ENCODE assay signal across 26 cellular contexts in the genomic region with DNA sequence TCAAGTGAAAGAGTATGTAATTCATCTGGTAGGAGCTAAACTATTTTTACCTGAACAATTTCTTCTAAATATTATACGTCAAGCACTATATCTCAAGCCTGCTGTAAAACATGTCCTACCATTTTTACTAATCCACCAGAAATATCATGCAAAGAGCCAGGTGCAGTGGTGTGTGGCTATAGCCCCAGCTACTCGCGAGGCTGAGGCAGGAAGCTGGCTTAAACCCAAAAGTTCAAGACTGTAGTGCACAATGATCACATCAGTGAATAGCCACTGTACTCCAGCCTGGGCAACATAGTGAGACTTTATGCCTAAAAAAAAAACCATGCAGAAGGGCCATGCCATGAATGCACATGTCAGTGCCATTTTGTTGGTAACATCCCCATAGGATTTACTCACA. TPM values are rescaled to one million over a fixed set of nuclear protein-coding genes. Genes with fewer than 3 reads are reported as not detected.
DNase-seq lines count a peak whose midpoint lies in the region; ATAC-seq and TF ChIP-seq lines count a peak whose summit lies in the region.
"Had no signal": no experiment of that assay in that cellular context is flagged by ENCODE, and none has a peak within 500 bp of the region (broad histone marks: within the 10 kb centered on the region; RNA-seq: fewer than 3 reads in every experiment).

No MANE protein-coding gene starts in this region.

- TF ChIP-seq CTCF in gastrocnemius medialis (IDR thresholded peaks at IDR 0.05 in 4 of 5, conservative IDR thresholded peaks at IDR 0.05 in 1 of 5): no peak

- H3K4me3 ChIP-seq in gastrocnemius medialis: no peak overlapping the region
- H3K4me3 ChIP-seq: A549, BLaER1, lower lobe of right lung had no signal

- DNase-seq in G401 (ENCODE audit: low spot score): peak; percentile 53
- DNase-seq in gastrocnemius medialis: no peak
- DNase-seq in NCI-H128 (lab: John Stamatoyannopoulos, UW; ENCODE audit: unreplicated experiment): no peak
- DNase-seq: activated CD4-positive, alpha-beta T cell treated with anti-CD3 and anti-CD28 coated beads, Interleukin-2, amount 50 U/mL, for 1 hour; activated gamma-delta T cell; Calu3; foreskin fibroblast; hippocampal formation; lower lobe of right lung; NCI-H1105 treated with DMSO at 0.1 percent for 48 hours; NCI-H524; Right ventricle myocardium superior; stimulated activated CD4-positive, alpha-beta T cell treated with anti-CD3 and anti-CD28 coated beads, Interleukin-12 subunit alpha, Interleukin-12 subunit beta, amount 100 ng/mL, for 4 hours; T-helper 1 cell had no signal

- no peak for TF ChIP-seq POLR2A in gastrocnemius medialis (IDR thresholded peaks at IDR 0.05)

- intact Hi-C loops in gastrocnemius medialis (cut with DNase I; ENCODE audit: low total_unique reads): no loop called here

- in situ Hi-C loops in G401 (cut with HindIII; ENCODE audit: low sequenced_read_pairs) (no loop called here), gastrocnemius medialis (cut with MboI; ENCODE audit: low sequenced_read_pairs in 4 of 4) (no loop called here)

- no peaks in the 10 kb centered on the region for H3K36me3 ChIP-seq in gastrocnemius medialis
- H3K36me3 ChIP-seq: BLaER1, lower lobe of right lung, neutrophil had no signal

- no peak overlapping the region for H3K27ac ChIP-seq in gastrocnemius medialis
- H3K27ac ChIP-seq: A549, BLaER1, lower lobe of right lung, neutrophil had no signal

- no peaks in the 10 kb centered on the region for H3K9me3 ChIP-seq in gastrocnemius medialis
- H3K9me3 ChIP-seq: A549, lower lobe of right lung, neutrophil had no signal

- ATAC-seq in GM18870 (IDR thresholded peaks at IDR 0.05; ENCODE audit: unreplicated experiment): peak; percentile 47
- peak; percentile 69 for ATAC-seq in HG02870 (IDR thresholded peaks at IDR 0.05; ENCODE audit: unreplicated experiment)
- ATAC-seq in HG03442 (IDR thresholded peaks at IDR 0.05; ENCODE audit: unreplicated experiment): peak; percentile 66
- no peak for ATAC-seq in gastrocnemius medialis
- no peak for ATAC-seq in SK-N-SH treated with all-trans-retinoic acid at 6 μM for 48 hours
- no peak for ATAC-seq in GM21717 (IDR thresholded peaks at IDR 0.05; ENCODE audit: unreplicated experiment)
- ATAC-seq: A549, lower lobe of right lung had no signal

- H3K4me1 ChIP-seq in gastrocnemius medialis: no peaks in the 10 kb centered on the region
- H3K4me1 ChIP-seq: A549, BLaER1, lower lobe of right lung had no signal

- H3K27me3 ChIP-seq in gastrocnemius medialis: no peaks in the 10 kb centered on the region
- H3K27me3 ChIP-seq: BLaER1 had no signal

TF ChIP-seq in SK-N-SH treated with all-trans-retinoic acid at 6 μM for 48 hours, 23 proteins besides CTCF, POLR2A, EP300 and RAD21:
- TF ChIP-seq, protein P1, sequence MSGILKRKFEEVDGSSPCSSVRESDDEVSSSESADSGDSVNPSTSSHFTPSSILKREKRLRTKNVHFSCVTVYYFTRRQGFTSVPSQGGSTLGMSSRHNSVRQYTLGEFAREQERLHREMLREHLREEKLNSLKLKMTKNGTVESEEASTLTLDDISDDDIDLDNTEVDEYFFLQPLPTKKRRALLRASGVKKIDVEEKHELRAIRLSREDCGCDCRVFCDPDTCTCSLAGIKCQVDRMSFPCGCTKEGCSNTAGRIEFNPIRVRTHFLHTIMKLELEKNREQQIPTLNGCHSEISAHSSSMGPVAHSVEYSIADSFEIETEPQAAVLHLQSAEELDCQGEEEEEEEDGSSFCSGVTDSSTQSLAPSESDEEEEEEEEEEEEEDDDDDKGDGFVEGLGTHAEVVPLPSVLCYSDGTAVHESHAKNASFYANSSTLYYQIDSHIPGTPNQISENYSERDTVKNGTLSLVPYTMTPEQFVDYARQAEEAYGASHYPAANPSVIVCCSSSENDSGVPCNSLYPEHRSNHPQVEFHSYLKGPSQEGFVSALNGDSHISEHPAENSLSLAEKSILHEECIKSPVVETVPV (CRISPR knock-in tag; IDR thresholded peaks at IDR 0.05): no peak
- TF ChIP-seq GLIS3 (CRISPR knock-in tag; IDR thresholded peaks at IDR 0.05): no peak
- no peak for TF ChIP-seq ZNF70 (CRISPR knock-in tag; IDR thresholded peaks at IDR 0.05)
- TF ChIP-seq POU6F1 (CRISPR knock-in tag; IDR thresholded peaks at IDR 0.05; ENCODE audit: borderline replicate concordance, low read depth): no peak
- TF ChIP-seq ZC3H10 (CRISPR knock-in tag; IDR thresholded peaks at IDR 0.05): no peak
- no peak for TF ChIP-seq ZNF565 (CRISPR knock-in tag; conservative IDR thresholded peaks at IDR 0.05; ENCODE audit: low read depth)
- no peak for TF ChIP-seq SNAI2 (CRISPR knock-in tag; IDR thresholded peaks at IDR 0.05)
- TF ChIP-seq ESRRG (CRISPR knock-in tag; IDR thresholded peaks at IDR 0.05): no peak
TF ChIP-seq in SK-N-SH treated with all-trans-retinoic acid at 6 μM for 48 hours: peak in this region for 0.

RNA-seq across cellular contexts. Expression of gene CLN5, which starts 20.7 kb away (rescaled TPM):
- total RNA-seq in G401 (2014; rRNA removed; shearing (Covaris generic)): 13.0 and 19.5 TPM in 2 replicates
- 10 to 100 TPM in 1 of 4 donors, 1 to 10 TPM in 3; 4.5 to 10.1 (median 7.1) TPM for total RNA-seq in gastrocnemius medialis

RNA-seq across cellular contexts. Expression of gene ACOD1, which starts 22.9 kb away (rescaled TPM):
- not detected in 2 replicates for total RNA-seq in G401 (2014; rRNA removed; shearing (Covaris generic))
- total RNA-seq in gastrocnemius medialis: not detected
- total RNA-seq: bronchial epithelial cell, Calu3, dermis microvascular lymphatic vessel endothelial cell, LHCN-M2, lower lobe of right lung, renal cortical epithelial cell, Right ventricle myocardium superior had no signal

RNA-seq across cellular contexts. Expression of gene FBXL3, which starts 55.7 kb away (rescaled TPM):
- total RNA-seq in G401 (2014; rRNA removed; shearing (Covaris generic)): 18.5 and 21.8 TPM in 2 replicates
- 10 to 100 TPM; 50.6 to 75.6 (median 64.4) TPM for total RNA-seq in gastrocnemius medialis

Comparison
In these comparisons a context has a peak if more than half of its experiments do, and no peak if none do; other contexts are left out.
1. ATAC-seq: peak in GM18870 (single experiment), HG02870 (single experiment) and HG03442 (single experiment); none in gastrocnemius medialis (0 of 2), SK-N-SH treated with all-trans-retinoic acid at 6 μM for 48 hours (single experiment) and GM21717 (single experiment).